Comparison of ENCODE assay signal across 13 cellular contexts in the genomic region with DNA sequence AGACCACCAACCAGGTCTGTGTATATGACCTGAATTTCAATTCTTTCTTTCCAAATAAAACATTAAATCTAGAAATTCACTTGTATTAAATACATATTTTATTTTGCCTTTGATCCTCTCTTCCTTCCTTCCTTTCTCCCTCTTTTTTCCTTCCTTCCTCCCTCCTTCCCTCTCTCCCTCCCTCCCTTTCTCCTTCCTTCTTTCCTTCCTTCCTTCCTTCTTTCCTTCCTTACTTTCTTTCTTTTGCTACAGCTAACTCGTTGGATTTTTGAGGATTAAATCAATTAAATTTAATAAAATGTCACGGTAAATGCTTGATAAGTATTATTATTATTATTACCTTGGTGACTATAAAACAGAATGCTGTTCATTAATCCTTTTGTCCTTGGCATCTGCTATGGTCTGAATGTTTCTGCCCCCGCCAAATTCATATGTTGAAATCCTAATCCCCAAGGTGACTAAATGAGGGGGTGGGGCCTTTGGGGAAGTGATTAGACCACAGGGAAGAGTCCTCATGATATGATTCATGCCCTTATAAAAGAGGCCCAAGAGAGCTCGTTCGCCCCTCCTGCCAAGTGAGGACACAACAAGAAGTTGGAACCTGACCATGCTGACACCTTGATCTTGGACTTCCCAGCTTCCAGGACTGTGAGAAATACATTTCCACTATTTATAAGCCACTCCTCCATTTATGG.
A peak's percentile ranks its signal among the peaks of the same experiment; 100 is the strongest.
DNase-seq lines count a peak whose midpoint lies in the region; ATAC-seq and TF ChIP-seq lines count a peak whose summit lies in the region.
"Had no signal": no experiment of that assay in that cellular context is flagged by ENCODE, and none has a peak within 500 bp of the region (broad histone marks: within the 10 kb centered on the region; RNA-seq: fewer than 3 reads in every experiment).

No MANE protein-coding gene starts in this region.

- H2AFZ ChIP-seq in PC-9 (no peak overlapping the region), OCI-LY7 (ENCODE audit: low read length) (no peak overlapping the region)

- H3K4me2 ChIP-seq in PC-9, result no peak overlapping the region; the same call in 1 of the 2 replicates
- no peak overlapping the region for H3K4me2 ChIP-seq in OCI-LY7 (ENCODE audit: low read length)
- H3K4me2 ChIP-seq: KMS-11 had no signal

- H3K36me3 ChIP-seq in A673 (ENCODE audit: insufficient read depth, low read length, poor library complexity, severe bottlenecking), result no peaks in the 10 kb centered on the region
- H3K36me3 ChIP-seq in HEK293 (ENCODE audit: control insufficient read depth in 2 of 2, insufficient read depth in 1 of 2, low read length in 2 of 2), result no peaks in the 10 kb centered on the region
- H3K36me3 ChIP-seq in PC-9 (ENCODE audit: low read depth), result no peaks in the 10 kb centered on the region
- H3K36me3 ChIP-seq in OCI-LY7 (ENCODE audit: insufficient read depth, low read length), result no peaks in the 10 kb centered on the region
- H3K36me3 ChIP-seq: transverse colon had no signal

- ATAC-seq in GM21515 (IDR thresholded peaks at IDR 0.05; ENCODE audit: unreplicated experiment) (no peak), SK-N-SH treated with all-trans-retinoic acid at 6 μM for 48 hours (no peak)
- no peak for ATAC-seq in stimulated activated naive CD8-positive, alpha-beta T cell treated with anti-CD3 and anti-CD28 coated beads, Interleukin-15, Interleukin-2, amounts not matched to agents 100 U/mL and 50 U/mL, for 24 hours

- H3K9me2 ChIP-seq in PC-9 (ENCODE audit: insufficient read depth) (no peaks in the 10 kb centered on the region), OCI-LY7 (ENCODE audit: insufficient read depth, low read length) (no peaks in the 10 kb centered on the region)

- POLR2A ChIA-PET in A673 (lab: Charles Lee; ENCODE audit: low non-redundant PET) (no interaction called here), HEK293 (lab: Yijun Ruan, JAX) (interaction anchor here (0.9 kb wide), 1 partner anchor 41 kb away, joined by 5 read pairs; no protein-coding TSS in a partner anchor), PC-9 (lab: Charles Lee; ENCODE audit: unreplicated experiment) (no interaction called here), OCI-LY7 (lab: Charles Lee) (no interaction called here)

- H4K20me1 ChIP-seq in PC-9 (ENCODE audit: insufficient read depth) (no peaks in the 10 kb centered on the region), OCI-LY7 (ENCODE audit: insufficient read depth, low read length) (no peaks in the 10 kb centered on the region)

- H3K4me1 ChIP-seq in A673 (ENCODE audit: insufficient read depth, low read length, poor library complexity, severe bottlenecking) (peaks cover 8% of the 10 kb centered on the region), HEK293 (ENCODE audit: control insufficient read depth, insufficient read depth, low read length) (peaks cover 25% of the 10 kb centered on the region), PC-9 (replicated peaks; ENCODE audit: insufficient read depth) (0 out of 2 replicates have a peak, but pooled peaks cover 15% of the 10 kb centered on the region), OCI-LY7 (ENCODE audit: insufficient read depth, low read length, poor library complexity, severe bottlenecking) (no peaks in the 10 kb centered on the region)

- CTCF ChIA-PET in A673 (lab: Charles Lee) (no interaction called here), HEK293 (lab: Yijun Ruan, JAX) (interaction anchor here (0.5 to 0.9 kb wide), 3 partner anchors 14 to 387 kb away, joined by 3 read pairs; no protein-coding TSS in a partner anchor), PC-9 (lab: Charles Lee) (no interaction called here), OCI-LY7 (lab: Charles Lee; ENCODE audit: unreplicated experiment) (no interaction called here)

- BruUV-seq in A673 (replicated peaks; lab: Mats Ljungman, UMichigan), result no TSS peak
- no TSS peak for BruUV-seq in PC-9 (replicated peaks; lab: Mats Ljungman, UMichigan)
- no TSS peak for BruUV-seq in OCI-LY7 (replicated peaks; lab: Mats Ljungman, UMichigan)

- intact Hi-C loops in A673 (cut with micrococcal nuclease; ENCODE audit: unreplicated experiment) (no loop called here), PC-9 (cut with micrococcal nuclease; ENCODE audit: unreplicated experiment) (loop anchor here (5.0 kb wide), 1 partner anchor 173 kb away; no protein-coding TSS in a partner anchor), OCI-LY7 (cut with micrococcal nuclease; ENCODE audit: unreplicated experiment) (no loop called here)

- no peak overlapping the region for H3K27ac ChIP-seq in A673 (ENCODE audit: low read depth, low read length, poor library complexity, severe bottlenecking)
- peak overlapping the region; percentile 79 for H3K27ac ChIP-seq in HEK293 (ENCODE audit: extremely low read depth, low read depth, low read length)
- H3K27ac ChIP-seq in PC-9, result no peak overlapping the region
- no peak overlapping the region for H3K27ac ChIP-seq in OCI-LY7 (ENCODE audit: low read depth, low read length, poor library complexity, severe bottlenecking)
- H3K27ac ChIP-seq: KMS-11, transverse colon had no signal

- no peaks in the 10 kb centered on the region for H3F3A ChIP-seq in PC-9 (ENCODE audit: insufficient read depth, low read depth)

- DNase-seq in A673 (ENCODE audit: low spot score) (peak; percentile 13), PC-9 (peak; percentile 16 to 47), fibroblast of the aortic adventitia (ENCODE audit: low read depth) (peak; percentile 44), OCI-LY7 (ENCODE audit: low spot score) (no peak)
- no peak for DNase-seq in stimulated activated naive CD8-positive, alpha-beta T cell treated with anti-CD3 and anti-CD28 coated beads, Interleukin-15, Interleukin-2, amounts not matched to agents 100 U/mL and 50 U/mL, for 24 hours
- DNase-seq: activated CD8-positive, alpha-beta memory T cell treated with anti-CD3 and anti-CD28 coated beads for 24 hours; AML-193; NCI-H526 treated with DMSO at 0.1 percent for 48 hours; transverse colon had no signal

- no peak overlapping the region for H3K4me3 ChIP-seq in A673 (ENCODE audit: low read depth, low read length, poor library complexity, severe bottlenecking)
- no peak overlapping the region for H3K4me3 ChIP-seq in HEK293 (ENCODE audit: low read depth, low read length)
- H3K4me3 ChIP-seq in PC-9, result no peak overlapping the region
- no peak overlapping the region for H3K4me3 ChIP-seq in fibroblast of the aortic adventitia (ENCODE audit: low read depth, low read length)
- H3K4me3 ChIP-seq in OCI-LY7 (ENCODE audit: low read depth, low read length, poor library complexity, severe bottlenecking), result no peak overlapping the region
- H3K4me3 ChIP-seq: transverse colon had no signal

- no peak for TF ChIP-seq CTCF in A673 (conservative IDR thresholded peaks at IDR 0.05; ENCODE audit: low read depth, low read length)
- TF ChIP-seq CTCF in HEK293 (tag by site-specific recombination; IDR thresholded peaks at IDR 0.05), result no peak
- no peak for TF ChIP-seq CTCF in PC-9 (conservative IDR thresholded peaks at IDR 0.05)
- no peak for TF ChIP-seq CTCF in fibroblast of the aortic adventitia (IDR thresholded peaks at IDR 0.05; ENCODE audit: insufficient read depth, low read length)
- TF ChIP-seq CTCF in OCI-LY7 (conservative IDR thresholded peaks at IDR 0.05; ENCODE audit: low read length), result no peak

- H3K27me3 ChIP-seq in A673 (replicated peaks; ENCODE audit: insufficient read depth, low read depth, low read length, poor library complexity) (no peaks in the 10 kb centered on the region), PC-9 (ENCODE audit: insufficient read depth, low read depth) (no peaks in the 10 kb centered on the region)
- H3K27me3 ChIP-seq: transverse colon had no signal

- no peaks in the 10 kb centered on the region for H3K79me2 ChIP-seq in PC-9 (ENCODE audit: low read depth)
- H3K79me2 ChIP-seq in OCI-LY7 (ENCODE audit: insufficient read depth, low read depth, low read length), result no peaks in the 10 kb centered on the region

- H3K9me3 ChIP-seq in A673 (ENCODE audit: low read depth, low read length, poor library complexity, severe bottlenecking) (no peaks in the 10 kb centered on the region), HEK293 (ENCODE audit: control insufficient read depth, insufficient read depth, low read depth, low read length) (no peaks in the 10 kb centered on the region), PC-9 (ENCODE audit: insufficient read depth, low read depth) (no peaks in the 10 kb centered on the region), OCI-LY7 (ENCODE audit: low read length) (no peaks in the 10 kb centered on the region)
- H3K9me3 ChIP-seq: transverse colon had no signal

TF ChIP-seq in HEK293, 187 proteins besides CTCF, POLR2A, EP300 and RAD21 (continues in another document):
- TF ChIP-seq OVOL3 (tag by site-specific recombination; IDR thresholded peaks at IDR 0.05), result no peak
- TF ChIP-seq, protein P1, sequence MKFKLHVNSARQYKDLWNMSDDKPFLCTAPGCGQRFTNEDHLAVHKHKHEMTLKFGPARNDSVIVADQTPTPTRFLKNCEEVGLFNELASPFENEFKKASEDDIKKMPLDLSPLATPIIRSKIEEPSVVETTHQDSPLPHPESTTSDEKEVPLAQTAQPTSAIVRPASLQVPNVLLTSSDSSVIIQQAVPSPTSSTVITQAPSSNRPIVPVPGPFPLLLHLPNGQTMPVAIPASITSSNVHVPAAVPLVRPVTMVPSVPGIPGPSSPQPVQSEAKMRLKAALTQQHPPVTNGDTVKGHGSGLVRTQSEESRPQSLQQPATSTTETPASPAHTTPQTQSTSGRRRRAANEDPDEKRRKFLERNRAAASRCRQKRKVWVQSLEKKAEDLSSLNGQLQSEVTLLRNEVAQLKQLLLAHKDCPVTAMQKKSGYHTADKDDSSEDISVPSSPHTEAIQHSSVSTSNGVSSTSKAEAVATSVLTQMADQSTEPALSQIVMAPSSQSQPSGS (tag by site-specific recombination; IDR thresholded peaks at IDR 0.05; ENCODE audit: low read depth), result no peak
- peak; percentile 45; the same call in 1 of the 2 replicates for TF ChIP-seq WT1 (tag by site-specific recombination; IDR thresholded peaks at IDR 0.05)
- TF ChIP-seq IKZF3 (tag by site-specific recombination; IDR thresholded peaks at IDR 0.05), result 0 out of 2 replicates have a peak, but pooled peaks have one; percentile 26

TF ChIP-seq in SK-N-SH treated with all-trans-retinoic acid at 6 μM for 48 hours, 23 proteins besides CTCF, POLR2A, EP300 and RAD21 (continues in another document):
- TF ChIP-seq BACH2 (CRISPR knock-in tag; IDR thresholded peaks at IDR 0.05; ENCODE audit: borderline replicate concordance) (no peak), ZFP3 (CRISPR knock-in tag; IDR thresholded peaks at IDR 0.05) (no peak), ESRRG (CRISPR knock-in tag; IDR thresholded peaks at IDR 0.05) (no peak), TCF4 (CRISPR knock-in tag; IDR thresholded peaks at IDR 0.05; ENCODE audit: borderline replicate concordance) (no peak), RARB (CRISPR knock-in tag; IDR thresholded peaks at IDR 0.05) (no peak), ZNF8 (CRISPR knock-in tag; IDR thresholded peaks at IDR 0.05) (no peak), ZNF70 (CRISPR knock-in tag; IDR thresholded peaks at IDR 0.05) (no peak), CSDC2 (CRISPR knock-in tag; IDR thresholded peaks at IDR 0.05) (no peak)

Comparison
In these comparisons a context has a peak if more than half of its experiments do, and no peak if none do; other contexts are left out.
1. DNase-seq: peak in A673 (single experiment), PC-9 (2 of 2) and fibroblast of the aortic adventitia (single experiment); none in stimulated activated naive CD8-positive, alpha-beta T cell treated with anti-CD3 and anti-CD28 coated beads, Interleukin-15, Interleukin-2, amounts not matched to agents 100 U/mL and 50 U/mL, for 24 hours (single experiment) and OCI-LY7 (single experiment).